In genomic region chr20:49664914-49665313, GRCh38 we compare ENCODE assay signal across 18 cellular contexts. TPM values are rescaled to one million over a fixed set of nuclear protein-coding genes. Genes with fewer than 3 reads are reported as not detected.
DNase-seq lines count a peak whose midpoint lies in the region; ATAC-seq, FAIRE-seq and TF ChIP-seq lines count a peak whose summit lies in the region.
"Had no signal": no experiment of that assay in that cellular context is flagged by ENCODE, and none has a peak within 500 bp of the region (broad histone marks: within the 10 kb centered on the region; RNA-seq: fewer than 3 reads in every experiment).

No MANE protein-coding gene starts in this region.

- TF ChIP-seq POLR2A in HepG2 (IDR thresholded peaks at IDR 0.05; ENCODE audit: insufficient read depth in 1 of 2, low read depth in 2 of 2, low read length in 2 of 2) = no peak
- no peak for TF ChIP-seq POLR2A in right lobe of liver (IDR thresholded peaks at IDR 0.05)
- TF ChIP-seq POLR2A in gastrocnemius medialis (IDR thresholded peaks at IDR 0.05) = no peak

- H3K4me2 ChIP-seq in HepG2 (ENCODE audit: low read depth, low read length) (no peak overlapping the region), mesendoderm (ENCODE audit: low read length) (no peak overlapping the region)
- H3K4me2 ChIP-seq: BLaER1 had no signal

- in situ Hi-C loops in HepG2 (cut with HindIII; ENCODE audit: extremely low pct_ligation_motif_present, low pct_unique_long_range_greater_than_20kb) (no loop called here), gastrocnemius medialis (cut with MboI; ENCODE audit: low sequenced_read_pairs in 4 of 4) (no loop called here)

- H3K27me3 ChIP-seq in HepG2 (ENCODE audit: control insufficient read depth in 1 of 2, insufficient read depth in 2 of 2, low read length in 2 of 2) (no peaks in the 10 kb centered on the region), right lobe of liver (no peaks in the 10 kb centered on the region), lower lobe of right lung (ENCODE audit: low read depth) (no peaks in the 10 kb centered on the region), gastrocnemius medialis (no peaks in the 10 kb centered on the region), mesendoderm (ENCODE audit: insufficient read depth, low read length, poor library complexity) (no peaks in the 10 kb centered on the region)
- H3K27me3 ChIP-seq: BLaER1 had no signal

- ATAC-seq in HepG2 = no peak
- ATAC-seq in right lobe of liver = no peak
- no peak for ATAC-seq in WTC11
- ATAC-seq in lower lobe of right lung = peak; percentile 40 to 59
- ATAC-seq in HG02852 (IDR thresholded peaks at IDR 0.05; ENCODE audit: unreplicated experiment) = no peak
- ATAC-seq in gastrocnemius medialis = no peak
- ATAC-seq: GM12878 had no signal

- H2AFZ ChIP-seq in HepG2 (ENCODE audit: low read length) = no peak overlapping the region
- H2AFZ ChIP-seq: GM23248 had no signal

- H2BK120ac ChIP-seq in mesendoderm (ENCODE audit: low read depth, low read length) = no peak overlapping the region

- H3K9me3 ChIP-seq in HepG2 (ENCODE audit: low read length) (no peaks in the 10 kb centered on the region), right lobe of liver (no peaks in the 10 kb centered on the region), lower lobe of right lung (no peaks in the 10 kb centered on the region), gastrocnemius medialis (no peaks in the 10 kb centered on the region)
- H3K9me3 ChIP-seq: BLaER1 had no signal

- TF ChIP-seq RAD21 in HepG2 (CRISPR knock-in tag; IDR thresholded peaks at IDR 0.05) = no peak

- BruUV-seq in HepG2 (replicated peaks; lab: Mats Ljungman, UMichigan) = no TSS peak

- H3K9ac ChIP-seq in HepG2 (ENCODE audit: insufficient read depth, low read depth, low read length) = no peak overlapping the region
- no peak overlapping the region for H3K9ac ChIP-seq in mesendoderm (ENCODE audit: low read length)
- H3K9ac ChIP-seq: BLaER1, GM23248 had no signal

- H3K9me3 Mint-ChIP-seq in WTC11 = no peaks in the 10 kb centered on the region
- H3K9me3 Mint-ChIP-seq: CD4-positive, CD25-positive, alpha-beta regulatory T cell had no signal

- CTCF ChIA-PET in HepG2 (lab: Yijun Ruan, JAX; ENCODE audit: low intra/inter-chr PET ratio, low total read pairs) = no interaction called here
- CTCF ChIA-PET in WTC11 (lab: Charles Lee) = interaction anchor here (0.8 to 1.7 kb wide), 3 partner anchors 124 to 181 kb away, joined by 3 to 4 read pairs (median 3); no protein-coding TSS in a partner anchor

- no peak overlapping the region for H4K5ac ChIP-seq in mesendoderm (ENCODE audit: low read length)

- H3K36me3 ChIP-seq in HepG2 (replicated peaks in 1 of 2; ENCODE audit: control insufficient read depth in 1 of 2, insufficient read depth in 2 of 2, low read length in 2 of 2) = peaks cover 0 to under 1% of the 10 kb centered on the region in 2 experiments; a peak in 1 of 5 replicates
- no peaks in the 10 kb centered on the region for H3K36me3 ChIP-seq in right lobe of liver
- H3K36me3 ChIP-seq in lower lobe of right lung = no peaks in the 10 kb centered on the region
- H3K36me3 ChIP-seq in gastrocnemius medialis = no peaks in the 10 kb centered on the region
- H3K36me3 ChIP-seq in mesendoderm (ENCODE audit: control insufficient read depth, insufficient read depth, low read length) = no peaks in the 10 kb centered on the region
- H3K36me3 ChIP-seq: BLaER1 had no signal

- H3K4me3 ChIP-seq in HepG2 (replicated peaks in 1 of 3; ENCODE audit: insufficient read depth in 1 of 3, low read depth in 2 of 3, low read length in 3 of 3) = no peak overlapping the region
- no peak overlapping the region for H3K4me3 ChIP-seq in right lobe of liver
- no peak overlapping the region for H3K4me3 ChIP-seq in lower lobe of right lung
- no peak overlapping the region for H3K4me3 ChIP-seq in gastrocnemius medialis
- H3K4me3 ChIP-seq in mesendoderm (ENCODE audit: low read length) = no peak overlapping the region
- H3K4me3 ChIP-seq: BLaER1, GM12878, GM23248 had no signal

- TF ChIP-seq CTCF in HepG2 (CRISPR knock-in tag; IDR thresholded peaks at IDR 0.05) = no peak
- TF ChIP-seq CTCF in right lobe of liver (IDR thresholded peaks at IDR 0.05) = no peak
- no peak for TF ChIP-seq CTCF in WTC11 (IDR thresholded peaks at IDR 0.05)
- TF ChIP-seq CTCF in lower lobe of right lung (IDR thresholded peaks at IDR 0.05) = no peak
- no peak for TF ChIP-seq CTCF in gastrocnemius medialis (IDR thresholded peaks at IDR 0.05 in 4 of 5, conservative IDR thresholded peaks at IDR 0.05 in 1 of 5)

- no peak overlapping the region for H3K4ac ChIP-seq in mesendoderm (ENCODE audit: low read depth, low read length)

- no peak overlapping the region for H3K4me3 Mint-ChIP-seq in WTC11

- H3K4me1 ChIP-seq in HepG2 (ENCODE audit: insufficient read depth, low read length) (peaks cover 43% of the 10 kb centered on the region), right lobe of liver (peaks cover 0 to 40% (median 4%) of the 10 kb centered on the region in 4 donors), lower lobe of right lung (peaks cover 61% of the 10 kb centered on the region), gastrocnemius medialis (peaks cover 35 to 71% of the 10 kb centered on the region in 2 donors), mesendoderm (ENCODE audit: control insufficient read depth, low read depth, low read length) (peaks cover 16% of the 10 kb centered on the region)

- peaks cover 3% of the 10 kb centered on the region; the same call in 1 of the 2 replicates for H4K20me1 ChIP-seq in HepG2 (ENCODE audit: insufficient read depth, low read length)

- H3K4me1 Mint-ChIP-seq in WTC11 = peaks cover 77% of the 10 kb centered on the region

- H3K79me2 ChIP-seq in HepG2 (ENCODE audit: insufficient read depth, low read length) (peaks cover 93% of the 10 kb centered on the region), mesendoderm (ENCODE audit: control insufficient read depth, insufficient read depth, low read length) (peaks cover 72% of the 10 kb centered on the region)

- H3K36me3 Mint-ChIP-seq in WTC11 = no peaks in the 10 kb centered on the region
- H3K36me3 Mint-ChIP-seq: CD4-positive, CD25-positive, alpha-beta regulatory T cell had no signal

- no peak overlapping the region for H3K27ac ChIP-seq in HepG2 (ENCODE audit: extremely low read length, insufficient read depth, low read length)
- no peak overlapping the region for H3K27ac ChIP-seq in right lobe of liver
- H3K27ac ChIP-seq in lower lobe of right lung = no peak overlapping the region
- H3K27ac ChIP-seq in gastrocnemius medialis = peak overlapping the region in 2 of 4 donors; percentile 10 to 45
- H3K27ac ChIP-seq in mesendoderm (ENCODE audit: low read depth, low read length) = no peak overlapping the region
- H3K27ac ChIP-seq: 22Rv1, BLaER1, GM23248 had no signal

- no peak overlapping the region for H2AK5ac ChIP-seq in mesendoderm (ENCODE audit: low read length)

- H2BK15ac ChIP-seq in mesendoderm (replicated peaks; ENCODE audit: low read depth) = no peak overlapping the region

- H3K56ac ChIP-seq in mesendoderm (ENCODE audit: low read length) = no peak overlapping the region

- H2BK5ac ChIP-seq in mesendoderm (ENCODE audit: low read length) = no peak overlapping the region

- DNase-seq in HepG2 (ENCODE audit: low spot score) (no peak), right lobe of liver (no peak), WTC11 (ENCODE audit: low spot score) (no peak), lower lobe of right lung (no peak), gastrocnemius medialis (no peak), posterior vena cava (ENCODE audit: low spot score) (no peak), mesendoderm (no peak)
- DNase-seq: AML-193; CD4-positive, CD25-positive, alpha-beta regulatory T cell; DMS79; GM23248; H7 had no signal

- POLR2A ChIA-PET in HepG2 (lab: Yijun Ruan, JAX) = interaction anchor here (1.0 to 1.1 kb wide), 2 partner anchors 11 to 148 kb away, joined by 3 to 6 read pairs; partner anchors contain the start of gene SLC9A8
- POLR2A ChIA-PET in WTC11 (lab: Charles Lee) = interaction anchor here (0.7 kb wide), 1 partner anchor 49 kb away, joined by 3 read pairs; the partner anchor contains the start of gene B4GALT5

- intact Hi-C loops in HepG2 (cut with micrococcal nuclease; ENCODE audit: unreplicated experiment) = loop anchor here (5.0 kb wide), 1 partner anchor 47 kb away; the partner anchor contains the start of gene B4GALT5
- intact Hi-C loops in right lobe of liver (cut with DNase I) = no loop called here
- intact Hi-C loops in lower lobe of right lung (cut with DNase I) = no loop called here
- intact Hi-C loops in gastrocnemius medialis (cut with DNase I; ENCODE audit: low total_unique reads) = no loop called here
- intact Hi-C loops in posterior vena cava (cut with DNase I) = no loop called here

- no peak overlapping the region for H3K18ac ChIP-seq in mesendoderm (ENCODE audit: low read length)

- no peak for TF ChIP-seq EP300 in HepG2 (IDR thresholded peaks at IDR 0.05; ENCODE audit: low read depth in 2 of 2, low read length in 2 of 2)
- TF ChIP-seq EP300 in HepG2 (CRISPR knock-in tag; IDR thresholded peaks at IDR 0.05; ENCODE audit: borderline replicate concordance) = no peak

- 0 out of 2 replicates have a peak overlapping the region, but pooled peaks have one; percentile 25 for H3K27ac Mint-ChIP-seq in WTC11

- H4K8ac ChIP-seq in mesendoderm (ENCODE audit: low read depth, low read length) = no peak overlapping the region

- no peak overlapping the region for H3K23ac ChIP-seq in mesendoderm (ENCODE audit: low read length)

- no peaks in the 10 kb centered on the region for H3K27me3 Mint-ChIP-seq in WTC11 (ENCODE audit: low read depth)
- H3K27me3 Mint-ChIP-seq: CD4-positive, CD25-positive, alpha-beta regulatory T cell had no signal

- H3K79me1 ChIP-seq in mesendoderm (ENCODE audit: low read length) = peaks cover 12% of the 10 kb centered on the region

- 88% methylated on average over 1 of the region's 1 CpG for WGBS in HepG2 (ENCODE audit: low lambda C conversion rate)
- WGBS in right lobe of liver (ENCODE audit: insufficient coverage, low coverage, low lambda C conversion rate, missing lambda C conversion rate) = 100% methylated on average over 1 of the region's 1 CpG
- no CpG with 5 or more reads among the region's 1 CpG for WGBS in mesendoderm (ENCODE audit: extremely low coverage, insufficient coverage, low lambda C conversion rate)

- no peak for FAIRE-seq in HepG2 (lab: Jason Lieb, UNC)
- FAIRE-seq: GM12878, GM18507, HTR-8/SVneo had no signal

RNA-seq across cellular contexts. Expression of gene B4GALT5, which starts 48.8 kb away (rescaled TPM):
- 26.7 and 30.9 TPM in 2 replicates for total RNA-seq in HepG2 (2016; rRNA removed; fragmentation: Illumina TruSeq; extraction: Trizol)
- total RNA-seq in HepG2 (2016; cell fraction: cytosol; rRNA removed; fragmentation: Illumina TruSeq; extraction: Trizol; ENCODE audit: low read depth) = 8.0 and 8.5 TPM in 2 replicates
- 22.9 and 29.9 TPM in 2 replicates for total RNA-seq in HepG2 (2016; cell fraction: insoluble cytoplasmic fraction; rRNA removed; fragmentation: Illumina TruSeq; extraction: Trizol)
- 33.9 and 36.1 TPM in 2 replicates for total RNA-seq in HepG2 (2016; cell fraction: membrane; rRNA removed; fragmentation: Illumina TruSeq; extraction: Trizol)
- total RNA-seq in HepG2 (2016; cell fraction: nucleus; rRNA removed; fragmentation: Illumina TruSeq; extraction: Trizol) = 27.2 and 29.5 TPM in 2 replicates
- polyA plus RNA-seq in HepG2 (2011; rRNA removed) = 27.3 and 29.3 TPM in 2 replicates
- polyA plus RNA-seq in HepG2 (2011; cell fraction: cytosol; rRNA removed) = 18.3 and 27.5 TPM in 2 replicates
- polyA plus RNA-seq in HepG2 (2011; cell fraction: nucleus; rRNA removed) = 11.9 and 15.8 TPM in 2 replicates
- 18.1 and 19.7 TPM in 2 replicates for polyA plus RNA-seq in HepG2 (2012)
- polyA plus RNA-seq in HepG2 (2016; cell fraction: cytosol; fragmentation: Illumina TruSeq; extraction: Trizol; ENCODE audit: low read depth) = 5.4 and 5.7 TPM in 2 replicates
- 22.6 and 24.2 TPM in 2 replicates for polyA plus RNA-seq in HepG2 (2016; cell fraction: insoluble cytoplasmic fraction; fragmentation: Illumina TruSeq; extraction: Trizol; ENCODE audit: low read depth)
- 22.9 and 23.5 TPM in 2 replicates for polyA plus RNA-seq in HepG2 (2016; cell fraction: membrane; fragmentation: Illumina TruSeq; extraction: Trizol; ENCODE audit: low read depth)
- polyA plus RNA-seq in HepG2 (2016; cell fraction: nucleus; fragmentation: Illumina TruSeq; extraction: Trizol; ENCODE audit: insufficient read depth, low read depth) = 42.1 and 46.2 TPM in 2 replicates
- polyA minus RNA-seq in HepG2 (2011; rRNA and poly(A)+ RNA removed; ENCODE audit: low replicate concordance) = 38.2 and 60.8 TPM in 2 replicates
- 22.1 and 24.1 TPM in 2 replicates for polyA minus RNA-seq in HepG2 (2011; cell fraction: cytosol; rRNA and poly(A)+ RNA removed)
- 13.5 and 18.5 TPM in 2 replicates for polyA minus RNA-seq in HepG2 (2011; cell fraction: nucleus; rRNA and poly(A)+ RNA removed)
- 10 to 100 TPM in 5 of 6 experiments, 1 to 10 TPM in 1; 9.5 to 32.6 (median 15.5) TPM for total RNA-seq in right lobe of liver
- total RNA-seq in WTC11 (2021) = 62.4 to 71.5 TPM (median 69.4 TPM) in 3 replicates
- total RNA-seq in lower lobe of right lung = 39.5 TPM
- 10 to 100 TPM; 27.6 to 75.2 (median 56.4) TPM for total RNA-seq in gastrocnemius medialis
- 10 to 100 TPM; 26.1 to 35.2 TPM for total RNA-seq in posterior vena cava
- 59.6 TPM for polyA plus RNA-seq in mesendoderm (2013, experiment 1 of 2)
- polyA plus RNA-seq in mesendoderm (2013, experiment 2 of 2) = 60.6 TPM

Comparison
In these comparisons a context has a peak if more than half of its experiments do, and no peak if none do; other contexts are left out.
1. ATAC-seq: peak in lower lobe of right lung (2 of 2); none in HepG2 (single experiment), right lobe of liver (0 of 4), WTC11 (single experiment), HG02852 (single experiment) and gastrocnemius medialis (0 of 2).